ENCODE assay signal across 19 cellular contexts in the genomic region with DNA sequence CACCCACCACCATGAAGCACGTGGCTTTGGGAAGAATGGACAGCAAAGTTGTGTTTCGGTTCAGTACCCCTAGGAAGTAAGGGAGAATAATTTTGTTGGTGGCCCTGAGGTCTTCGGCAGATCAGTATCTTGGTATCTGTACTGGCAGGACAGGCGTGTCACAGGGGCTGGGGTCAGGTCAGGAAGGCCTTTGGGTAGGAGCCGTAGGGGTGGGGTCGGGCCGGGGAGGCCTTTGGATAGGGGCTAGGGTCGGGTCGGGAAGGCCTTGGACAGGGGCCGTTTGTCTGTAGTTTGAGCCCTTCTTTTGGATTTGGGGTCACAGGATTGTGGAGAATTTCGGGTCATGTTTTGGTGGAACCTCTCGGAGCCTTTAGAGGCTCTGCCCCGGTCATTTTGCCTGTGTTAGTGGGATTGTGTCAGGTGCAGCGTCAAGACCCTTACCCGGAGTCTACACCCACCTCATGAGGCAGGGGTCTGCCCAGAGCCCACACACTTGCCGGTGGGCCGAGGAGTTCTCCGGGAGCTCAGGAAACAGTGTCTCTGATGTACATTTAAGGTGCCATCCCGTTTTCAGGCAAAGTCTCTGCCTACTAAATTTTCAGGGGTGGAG.
DNase-seq lines count a peak whose midpoint lies in the region; ATAC-seq and TF ChIP-seq lines count a peak whose summit lies in the region.
"Had no signal": no experiment of that assay in that cellular context is flagged by ENCODE, and none has a peak within 500 bp of the region (broad histone marks: within the 10 kb centered on the region; RNA-seq: fewer than 3 reads in every experiment).

No MANE protein-coding gene starts in this region.

- H3K27me3 Mint-ChIP-seq in activated naive CD4-positive, alpha-beta T cell treated with anti-CD3 and anti-CD28 coated beads, Interleukin-2, amount 50 U/mL, for 24 hours, result no peaks in the 10 kb centered on the region
- H3K27me3 Mint-ChIP-seq in chondrocyte (ENCODE audit: low read depth) (no peaks in the 10 kb centered on the region), nephron progenitor cell (ENCODE audit: low read depth, poor library complexity) (peaks cover 14% of the 10 kb centered on the region)
- H3K27me3 Mint-ChIP-seq in stimulated activated naive B cell treated with anti-CD40 and anti-IgM and Interleukin-4, amounts not matched to agents 10 μg/mL and 1 μg/mL and 100 μg/mL, for 72 hours, result no peaks in the 10 kb centered on the region
- H3K27me3 Mint-ChIP-seq: CD4-positive, alpha-beta T cell had no signal

- no peaks in the 10 kb centered on the region for H3K9me3 Mint-ChIP-seq in activated naive CD4-positive, alpha-beta T cell treated with anti-CD3 and anti-CD28 coated beads, Interleukin-2, amount 50 U/mL, for 24 hours
- H3K9me3 Mint-ChIP-seq in chondrocyte (ENCODE audit: low read depth) (no peaks in the 10 kb centered on the region), nephron progenitor cell (no peaks in the 10 kb centered on the region)
- H3K9me3 Mint-ChIP-seq in stimulated activated naive B cell treated with anti-CD40 and anti-IgM and Interleukin-4, amounts not matched to agents 10 μg/mL and 1 μg/mL and 100 μg/mL, for 72 hours, result no peaks in the 10 kb centered on the region
- H3K9me3 Mint-ChIP-seq: CD4-positive, alpha-beta T cell had no signal

- DNase-seq in activated naive CD4-positive, alpha-beta T cell treated with Interleukin-2 at 50 U/mL for 16 hours, result no peak
- DNase-seq in chondrocyte (ENCODE audit: low spot score) (peak; percentile 36), nephron progenitor cell (no peak), spleen (peak; percentile 65), NCI-H187 (lab: John Stamatoyannopoulos, UW) (no peak), NCI-H82 (lab: John Stamatoyannopoulos, UW) (no peak)
- DNase-seq in stimulated activated naive B cell treated with anti-CD40 and anti-IgM and Interleukin-4, amounts not matched to agents 10 μg/mL and 1 μg/mL and 100 μg/mL, for 72 hours, result no peak
- DNase-seq: AML-193; CD4-positive, alpha-beta T cell; DMS153; DMS79; GDM1; GM23248 had no signal

- no peaks in the 10 kb centered on the region for H3K4me1 ChIP-seq in spleen
- H3K4me1 ChIP-seq: A549, Caco-2, HAP-1 had no signal

- H3K4me3 Mint-ChIP-seq in activated naive CD4-positive, alpha-beta T cell treated with anti-CD3 and anti-CD28 coated beads, Interleukin-2, amount 50 U/mL, for 24 hours, result no peak overlapping the region
- no peak overlapping the region for H3K4me3 Mint-ChIP-seq in chondrocyte (ENCODE audit: unreplicated experiment)
- H3K4me3 Mint-ChIP-seq in nephron progenitor cell, result no peak overlapping the region
- H3K4me3 Mint-ChIP-seq in stimulated activated naive B cell treated with anti-CD40 and anti-IgM and Interleukin-4, amounts not matched to agents 10 μg/mL and 1 μg/mL and 100 μg/mL, for 72 hours, result no peak overlapping the region
- H3K4me3 Mint-ChIP-seq: CD4-positive, alpha-beta T cell had no signal

- no peak overlapping the region for H3K4me3 ChIP-seq in spleen
- H3K4me3 ChIP-seq: A549, GM23248, HAP-1 had no signal

- WGBS in spleen, 5 donors, result 87 to 94% (median 91%) methylated on average over 19 of the region's 19 CpGs

- peaks cover 3% of the 10 kb centered on the region for H3K4me1 Mint-ChIP-seq in activated naive CD4-positive, alpha-beta T cell treated with anti-CD3 and anti-CD28 coated beads, Interleukin-2, amount 50 U/mL, for 24 hours
- peaks cover 21% of the 10 kb centered on the region for H3K4me1 Mint-ChIP-seq in chondrocyte (ENCODE audit: low read depth)
- H3K4me1 Mint-ChIP-seq in nephron progenitor cell, result peaks cover 36% of the 10 kb centered on the region
- H3K4me1 Mint-ChIP-seq in stimulated activated naive B cell treated with anti-CD40 and anti-IgM and Interleukin-4, amounts not matched to agents 10 μg/mL and 1 μg/mL and 100 μg/mL, for 72 hours, result no peaks in the 10 kb centered on the region

- no peak overlapping the region for H3K27ac ChIP-seq in spleen
- H3K27ac ChIP-seq: 22Rv1, A549, C4-2B, GM23248 had no signal

- H3K36me3 Mint-ChIP-seq in activated naive CD4-positive, alpha-beta T cell treated with anti-CD3 and anti-CD28 coated beads, Interleukin-2, amount 50 U/mL, for 24 hours, result peaks cover 2% of the 10 kb centered on the region
- peaks cover 15% of the 10 kb centered on the region for H3K36me3 Mint-ChIP-seq in chondrocyte (ENCODE audit: low read depth)
- H3K36me3 Mint-ChIP-seq in nephron progenitor cell (ENCODE audit: low read depth), result no peaks in the 10 kb centered on the region
- H3K36me3 Mint-ChIP-seq in stimulated activated naive B cell treated with anti-CD40 and anti-IgM and Interleukin-4, amounts not matched to agents 10 μg/mL and 1 μg/mL and 100 μg/mL, for 72 hours, result no peaks in the 10 kb centered on the region

- H3K9me3 ChIP-seq in spleen, result no peaks in the 10 kb centered on the region
- H3K9me3 ChIP-seq: A549, Caco-2, HAP-1 had no signal

- H3K27ac Mint-ChIP-seq in activated naive CD4-positive, alpha-beta T cell treated with anti-CD3 and anti-CD28 coated beads, Interleukin-2, amount 50 U/mL, for 24 hours, result peak overlapping the region; percentile 59
- H3K27ac Mint-ChIP-seq in chondrocyte (ENCODE audit: unreplicated experiment) (no peak overlapping the region), nephron progenitor cell (peak overlapping the region; percentile 43)
- no peak overlapping the region for H3K27ac Mint-ChIP-seq in stimulated activated naive B cell treated with anti-CD40 and anti-IgM and Interleukin-4, amounts not matched to agents 10 μg/mL and 1 μg/mL and 100 μg/mL, for 72 hours
- H3K27ac Mint-ChIP-seq: CD4-positive, alpha-beta T cell had no signal

- TF ChIP-seq CTCF in chondrocyte (IDR thresholded peaks at IDR 0.05) (no peak), nephron progenitor cell (IDR thresholded peaks at IDR 0.05) (no peak), spleen (IDR thresholded peaks at IDR 0.05 in 8 of 11, conservative IDR thresholded peaks at IDR 0.05 in 3 of 11) (no peak)

- no peak for TF ChIP-seq POLR2A in spleen (IDR thresholded peaks at IDR 0.05)

- peaks cover 0 to 44% (median 3%) of the 10 kb centered on the region in 6 donors for H3K36me3 ChIP-seq in spleen
- H3K36me3 ChIP-seq: HAP-1 had no signal

- intact Hi-C loops in spleen (cut with DNase I; ENCODE audit: low total_unique reads), result no loop called here

- ATAC-seq in stimulated activated naive B cell treated with anti-CD40 and anti-IgM and Interleukin-4, amounts not matched to agents 10 μg/mL and 1 μg/mL and 100 μg/mL, for 72 hours (replicated peaks), result no peak
- ATAC-seq: A549 had no signal

- no peaks in the 10 kb centered on the region for H3K27me3 ChIP-seq in spleen (replicated peaks in 1 of 7)

Comparison
In these comparisons a context has a peak if more than half of its experiments do, and no peak if none do; other contexts are left out.
1. H3K27ac Mint-ChIP-seq: peak in activated naive CD4-positive, alpha-beta T cell treated with anti-CD3 and anti-CD28 coated beads, Interleukin-2, amount 50 U/mL, for 24 hours (single experiment) and nephron progenitor cell (single experiment); none in chondrocyte (single experiment) and stimulated activated naive B cell treated with anti-CD40 and anti-IgM and Interleukin-4, amounts not matched to agents 10 μg/mL and 1 μg/mL and 100 μg/mL, for 72 hours (single experiment).
2. DNase-seq: peak in chondrocyte (single experiment) and spleen (single experiment); none in activated naive CD4-positive, alpha-beta T cell treated with Interleukin-2 at 50 U/mL for 16 hours (single experiment), nephron progenitor cell (single experiment), NCI-H187 (0 of 2), stimulated activated naive B cell treated with anti-CD40 and anti-IgM and Interleukin-4, amounts not matched to agents 10 μg/mL and 1 μg/mL and 100 μg/mL, for 72 hours (single experiment) and NCI-H82 (single experiment).